15 cellular contexts compared by ENCODE assay signal in genomic region chr18:62574776-62575175, GRCh38. TPM values are rescaled to one million over a fixed set of nuclear protein-coding genes. Genes with fewer than 3 reads are reported as not detected.
DNase-seq lines count a peak whose midpoint lies in the region; ATAC-seq and TF ChIP-seq lines count a peak whose summit lies in the region.
"Had no signal": no experiment of that assay in that cellular context is flagged by ENCODE, and none has a peak within 500 bp of the region (broad histone marks: within the 10 kb centered on the region; RNA-seq: fewer than 3 reads in every experiment).

No MANE protein-coding gene starts in this region.

- no peak for TF ChIP-seq POLR2A in right lobe of liver (IDR thresholded peaks at IDR 0.05)

- H3K27me3 Mint-ChIP-seq in activated CD8-positive, alpha-beta T cell treated with anti-CD3 and anti-CD28 coated beads for 36 hours, result no peaks in the 10 kb centered on the region
- no peaks in the 10 kb centered on the region for H3K27me3 Mint-ChIP-seq in activated CD8-positive, alpha-beta T cell treated with anti-CD3 and anti-CD28 coated beads, Interleukin-2, amount 10 ng/mL, durations not matched to agents 7 days and 5 days (ENCODE audit: low read depth)
- no peaks in the 10 kb centered on the region for H3K27me3 Mint-ChIP-seq in activated B cell treated with CpG ODN at 0.5 μM for 24 hours

- no peak for DNase-seq in activated CD8-positive, alpha-beta T cell treated with anti-CD3 and anti-CD28 coated beads for 36 hours
- DNase-seq in activated CD8-positive, alpha-beta T cell treated with anti-CD3 and anti-CD28 coated beads, Interleukin-2, amount 10 ng/mL, durations not matched to agents 7 days and 5 days, result no peak
- no peak for DNase-seq in activated B cell treated with CpG ODN at 0.5 μM for 24 hours
- DNase-seq in right lobe of liver, result no peak
- DNase-seq in upper lobe of right lung, result no peak
- DNase-seq in GOT3 (lab: John Stamatoyannopoulos, UW), result no peak
- DNase-seq in activated gamma-delta T cell treated with Interleukin-2 at 50 U/mL for 16 hours, result no peak
- no peak for DNase-seq in NCI-H146 treated with DMSO at 0.1 percent for 48 hours (lab: John Stamatoyannopoulos, UW; ENCODE audit: unreplicated experiment)
- DNase-seq: 8988T; Calu3; CD8-positive, alpha-beta T cell; DMS79 treated with DMSO at 0.1 percent for 48 hours; GF-D8; H9 had no signal

- CTCF ChIA-PET in activated CD8-positive, alpha-beta T cell treated with anti-CD3 and anti-CD28 coated beads for 36 hours (lab: Charles Lee), result interaction anchor here (1.2 to 1.4 kb wide), 2 partner anchors 9 to 154 kb away, joined by 3 to 7 read pairs; no protein-coding TSS in a partner anchor
- CTCF ChIA-PET in activated CD8-positive, alpha-beta T cell treated with anti-CD3 and anti-CD28 coated beads, Interleukin-2, amount 10 ng/mL, durations not matched to agents 7 days and 5 days (lab: Charles Lee), result interaction anchor here (1.4 to 1.6 kb wide), 2 partner anchors 8 to 11 kb away, joined by 3 read pairs; no protein-coding TSS in a partner anchor
- CTCF ChIA-PET in activated B cell treated with CpG ODN at 0.5 μM for 24 hours (lab: Charles Lee), result no interaction called here

- H3K9me3 ChIP-seq in right lobe of liver (no peaks in the 10 kb centered on the region), upper lobe of right lung (no peaks in the 10 kb centered on the region)

- H3K4me1 Mint-ChIP-seq in activated CD8-positive, alpha-beta T cell treated with anti-CD3 and anti-CD28 coated beads for 36 hours (ENCODE audit: low read depth), result peaks cover 27% of the 10 kb centered on the region
- peaks cover 9% of the 10 kb centered on the region for H3K4me1 Mint-ChIP-seq in activated CD8-positive, alpha-beta T cell treated with anti-CD3 and anti-CD28 coated beads, Interleukin-2, amount 10 ng/mL, durations not matched to agents 7 days and 5 days (ENCODE audit: low read depth)
- H3K4me1 Mint-ChIP-seq in activated B cell treated with CpG ODN at 0.5 μM for 24 hours, result peaks cover 18% of the 10 kb centered on the region

- H3K36me3 Mint-ChIP-seq in activated CD8-positive, alpha-beta T cell treated with anti-CD3 and anti-CD28 coated beads for 36 hours (ENCODE audit: low read depth), result peaks cover 72% of the 10 kb centered on the region
- H3K36me3 Mint-ChIP-seq in activated CD8-positive, alpha-beta T cell treated with anti-CD3 and anti-CD28 coated beads, Interleukin-2, amount 10 ng/mL, durations not matched to agents 7 days and 5 days (ENCODE audit: low read depth), result peaks cover 84% of the 10 kb centered on the region
- peaks cover 92% of the 10 kb centered on the region for H3K36me3 Mint-ChIP-seq in activated B cell treated with CpG ODN at 0.5 μM for 24 hours (ENCODE audit: low read depth)

- H3K27ac ChIP-seq in right lobe of liver, result no peak overlapping the region
- no peak overlapping the region for H3K27ac ChIP-seq in upper lobe of right lung
- H3K27ac ChIP-seq: BLaER1 treated with 17β-estradiol and CSF1 and Interleukin-3, amounts not matched to agents 10 nM and 100 nM had no signal

- WGBS in right lobe of liver (ENCODE audit: insufficient coverage, low coverage, low lambda C conversion rate, missing lambda C conversion rate), result 100% methylated on average over 6 of the region's 11 CpGs

- intact Hi-C loops in activated CD8-positive, alpha-beta T cell treated with anti-CD3 and anti-CD28 coated beads for 36 hours (cut with micrococcal nuclease), result loop anchor here (5.0 kb wide), 1 partner anchor 147 kb away; no protein-coding TSS in a partner anchor
- intact Hi-C loops in activated B cell treated with CpG ODN at 0.5 μM for 24 hours (cut with micrococcal nuclease) (no loop called here), right lobe of liver (cut with DNase I) (no loop called here), upper lobe of right lung (cut with DNase I) (no loop called here)

- H3K4me3 ChIP-seq in right lobe of liver, result no peak overlapping the region
- H3K4me3 ChIP-seq in upper lobe of right lung, result no peak overlapping the region
- H3K4me3 ChIP-seq: BLaER1 treated with 17β-estradiol and CSF1 and Interleukin-3, amounts not matched to agents 10 nM and 100 nM had no signal

- POLR2A ChIA-PET in activated CD8-positive, alpha-beta T cell treated with anti-CD3 and anti-CD28 coated beads for 36 hours (lab: Charles Lee), result no interaction called here
- POLR2A ChIA-PET in activated CD8-positive, alpha-beta T cell treated with anti-CD3 and anti-CD28 coated beads, Interleukin-2, amount 10 ng/mL, durations not matched to agents 7 days and 5 days (lab: Charles Lee), result no interaction called here
- POLR2A ChIA-PET in activated B cell treated with CpG ODN at 0.5 μM for 24 hours (lab: Charles Lee), result no interaction called here

- H3K9me3 Mint-ChIP-seq in activated CD8-positive, alpha-beta T cell treated with anti-CD3 and anti-CD28 coated beads for 36 hours, result no peaks in the 10 kb centered on the region
- H3K9me3 Mint-ChIP-seq in activated CD8-positive, alpha-beta T cell treated with anti-CD3 and anti-CD28 coated beads, Interleukin-2, amount 10 ng/mL, durations not matched to agents 7 days and 5 days (ENCODE audit: insufficient read depth), result no peaks in the 10 kb centered on the region
- no peaks in the 10 kb centered on the region for H3K9me3 Mint-ChIP-seq in activated B cell treated with CpG ODN at 0.5 μM for 24 hours
- H3K9me3 Mint-ChIP-seq: CD8-positive, alpha-beta T cell had no signal

- peak overlapping the region; percentile 55 for H3K27ac Mint-ChIP-seq in activated CD8-positive, alpha-beta T cell treated with anti-CD3 and anti-CD28 coated beads for 36 hours
- no peak overlapping the region for H3K27ac Mint-ChIP-seq in activated CD8-positive, alpha-beta T cell treated with anti-CD3 and anti-CD28 coated beads, Interleukin-2, amount 10 ng/mL, durations not matched to agents 7 days and 5 days
- H3K27ac Mint-ChIP-seq in activated B cell treated with CpG ODN at 0.5 μM for 24 hours, result peak overlapping the region; percentile 24
- H3K27ac Mint-ChIP-seq: H9 had no signal

- ATAC-seq in activated CD8-positive, alpha-beta T cell treated with anti-CD3 and anti-CD28 coated beads for 36 hours, result no peak
- no peak for ATAC-seq in activated CD8-positive, alpha-beta T cell treated with anti-CD3 and anti-CD28 coated beads, Interleukin-2, amount 10 ng/mL, durations not matched to agents 7 days and 5 days
- ATAC-seq in activated B cell treated with CpG ODN at 0.5 μM for 24 hours (ENCODE audit: low read depth) (no peak), right lobe of liver (peak in 3 of 4 donors; percentile 11 to 51 (median 19)), upper lobe of right lung (peak; percentile 25)
- ATAC-seq: CD8-positive, alpha-beta T cell had no signal

- no peaks in the 10 kb centered on the region for H3K27me3 ChIP-seq in right lobe of liver
- no peaks in the 10 kb centered on the region for H3K27me3 ChIP-seq in upper lobe of right lung
- H3K27me3 ChIP-seq: BLaER1 treated with 17β-estradiol and CSF1 and Interleukin-3, amounts not matched to agents 10 nM and 100 nM had no signal

- H3K4me3 Mint-ChIP-seq in activated CD8-positive, alpha-beta T cell treated with anti-CD3 and anti-CD28 coated beads for 36 hours, result no peak overlapping the region
- no peak overlapping the region for H3K4me3 Mint-ChIP-seq in activated CD8-positive, alpha-beta T cell treated with anti-CD3 and anti-CD28 coated beads, Interleukin-2, amount 10 ng/mL, durations not matched to agents 7 days and 5 days
- no peak overlapping the region for H3K4me3 Mint-ChIP-seq in activated B cell treated with CpG ODN at 0.5 μM for 24 hours
- H3K4me3 Mint-ChIP-seq: CD8-positive, alpha-beta T cell; H9 had no signal

- no peak for TF ChIP-seq CTCF in activated CD8-positive, alpha-beta T cell treated with anti-CD3 and anti-CD28 coated beads for 36 hours (IDR thresholded peaks at IDR 0.05)
- TF ChIP-seq CTCF in activated B cell treated with CpG ODN at 0.5 μM for 24 hours (IDR thresholded peaks at IDR 0.05), result no peak
- TF ChIP-seq CTCF in right lobe of liver (IDR thresholded peaks at IDR 0.05), result no peak
- TF ChIP-seq CTCF in upper lobe of right lung (IDR thresholded peaks at IDR 0.05), result no peak

- H3K36me3 ChIP-seq in right lobe of liver (peaks cover 11 to 78% (median 28%) of the 10 kb centered on the region in 4 donors), upper lobe of right lung (peaks cover 77% of the 10 kb centered on the region)

- H3K4me1 ChIP-seq in right lobe of liver (no peaks in the 10 kb centered on the region), upper lobe of right lung (no peaks in the 10 kb centered on the region)

RNA-seq across cellular contexts. Expression of gene ZCCHC2, which starts 52.0 kb away (rescaled TPM):
- 10 to 100 TPM; 31.7 to 33.4 TPM for total RNA-seq in activated CD8-positive, alpha-beta T cell treated with anti-CD3 and anti-CD28 coated beads for 36 hours
- total RNA-seq in activated CD8-positive, alpha-beta T cell treated with anti-CD3 and anti-CD28 coated beads, Interleukin-2, amount 10 ng/mL, durations not matched to agents 7 days and 5 days, result 10 to 100 TPM; 45.5 to 46.4 TPM
- 28.6 and 29.4 TPM in 2 replicates for total RNA-seq in activated B cell treated with CpG ODN at 0.5 μM for 24 hours
- total RNA-seq in right lobe of liver, result 10 to 100 TPM; 18.9 to 26.6 (median 23.5) TPM
- total RNA-seq in upper lobe of right lung, result 36.6 TPM

Comparison
In these comparisons a context has a peak if more than half of its experiments do, and no peak if none do; other contexts are left out.
1. ATAC-seq: peak in right lobe of liver (3 of 4) and upper lobe of right lung (single experiment); none in activated CD8-positive, alpha-beta T cell treated with anti-CD3 and anti-CD28 coated beads for 36 hours (single experiment), activated CD8-positive, alpha-beta T cell treated with anti-CD3 and anti-CD28 coated beads, Interleukin-2, amount 10 ng/mL, durations not matched to agents 7 days and 5 days (single experiment) and activated B cell treated with CpG ODN at 0.5 μM for 24 hours (single experiment).